In genomic region chr15:68372291-68372811, GRCh38 we compare ENCODE assay signal across 8 cellular contexts. TPM values are rescaled to one million over a fixed set of nuclear protein-coding genes. Genes with fewer than 3 reads are reported as not detected.
DNase-seq lines count a peak whose midpoint lies in the region; ATAC-seq and TF ChIP-seq lines count a peak whose summit lies in the region.

No MANE protein-coding gene starts in this region.

- no peaks in the 10 kb centered on the region for H3K9me2 ChIP-seq in PC-3 (replicated peaks; ENCODE audit: low read length)

- H4K20me1 ChIP-seq in PC-3 (ENCODE audit: low read length) = no peaks in the 10 kb centered on the region

- intact Hi-C loops in PC-3 (cut with micrococcal nuclease) = loop anchor here (1.0 kb wide), 1 partner anchor 66 kb away; no protein-coding TSS in a partner anchor
- intact Hi-C loops in posterior vena cava (cut with DNase I) = loop anchor here in 1 of 2 donors (10.0 kb wide), 1 partner anchor 428 kb away; no protein-coding TSS in a partner anchor

- no peaks in the 10 kb centered on the region for H3K4me1 ChIP-seq in PC-3 (ENCODE audit: insufficient read depth, low read length)

- BruUV-seq in PC-3 (replicated peaks; lab: Mats Ljungman, UMichigan) = no TSS peak

- H3K4me3 ChIP-seq in PC-3 (ENCODE audit: low read length) = no peak overlapping the region
- H3K4me3 ChIP-seq in fibroblast of pulmonary artery (replicated peaks; ENCODE audit: low read depth, low read length) = no peak overlapping the region

- no peak overlapping the region for H3K9ac ChIP-seq in PC-3 (ENCODE audit: low read length)

- no peak overlapping the region for H2AFZ ChIP-seq in PC-3 (ENCODE audit: low read length)

- H3F3A ChIP-seq in PC-3 (ENCODE audit: low read length, unreplicated experiment) = no peaks in the 10 kb centered on the region

- H3K27ac ChIP-seq in PC-3 (ENCODE audit: low read length) = no peak overlapping the region

- H3K79me2 ChIP-seq in PC-3 (ENCODE audit: low read length) = no peaks in the 10 kb centered on the region

- no peaks in the 10 kb centered on the region for H3K36me3 ChIP-seq in PC-3 (ENCODE audit: low read depth, low read length)

- POLR2A ChIA-PET in PC-3 (lab: Charles Lee; ENCODE audit: unreplicated experiment) = no interaction called here

- H3K9me3 ChIP-seq in PC-3 (ENCODE audit: low read length) = no peaks in the 10 kb centered on the region

- peak; percentile 43 for DNase-seq in PC-3
- DNase-seq in fibroblast of pulmonary artery (ENCODE audit: low read depth) = peak; percentile 56
- peak; percentile 40 for DNase-seq in posterior vena cava (ENCODE audit: low spot score)
- DNase-seq in epidermal melanocyte (ENCODE audit: insufficient read length, low spot score) = no peak
- no peak for DNase-seq in NCI-H128 (lab: John Stamatoyannopoulos, UW; ENCODE audit: unreplicated experiment)

- CTCF ChIA-PET in PC-3 (lab: Charles Lee) = no interaction called here

- H3K4me2 ChIP-seq in PC-3 (ENCODE audit: low read length) = no peak overlapping the region

- TF ChIP-seq CTCF in GM12874 (IDR thresholded peaks at IDR 0.05; ENCODE audit: insufficient read depth, low read depth, low read length) (peak; percentile 27; the same call in 1 of the 2 replicates), PC-3 (conservative IDR thresholded peaks at IDR 0.05; ENCODE audit: low read depth, low read length) (peak; percentile 56), fibroblast of pulmonary artery (IDR thresholded peaks at IDR 0.05; ENCODE audit: low read length, missing control alignments) (peak; percentile 65)

- ATAC-seq in PC-3 = peak; percentile 70
- no peak for ATAC-seq in GM21528 (IDR thresholded peaks at IDR 0.05; ENCODE audit: low FRiP score, unreplicated experiment)
- no peak for ATAC-seq in HG02571 (IDR thresholded peaks at IDR 0.05; ENCODE audit: unreplicated experiment)

- H3K27me3 ChIP-seq in PC-3 (ENCODE audit: low read length) = no peaks in the 10 kb centered on the region

RNA-seq across cellular contexts. Expression of gene ITGA11, which starts 59.6 kb away (rescaled TPM):
- total RNA-seq in PC-3 (2014; rRNA removed) (0.06 TPM in 1 of 2 replicates, not detected in the other), posterior vena cava (10 to 100 TPM; 23.1 to 62.5 TPM)

Comparison
In these comparisons a context has a peak if more than half of its experiments do, and no peak if none do; other contexts are left out.
1. DNase-seq: peak in PC-3 (single experiment), fibroblast of pulmonary artery (single experiment) and posterior vena cava (single experiment); none in epidermal melanocyte (single experiment) and NCI-H128 (single experiment).
2. RNA of gene ITGA11, which starts 59.6 kb away (total RNA-seq): 23.1 to 62.5 TPM in posterior vena cava; 0.06 TPM in PC-3; every median in the first group is over 10 times any median in the second.
3. Peak in every context shown above with its lines, with median percentiles within 50 percentile points of each other: CTCF ChIP-seq.